ENCODE assay signal across 8 cellular contexts in the genomic region with DNA sequence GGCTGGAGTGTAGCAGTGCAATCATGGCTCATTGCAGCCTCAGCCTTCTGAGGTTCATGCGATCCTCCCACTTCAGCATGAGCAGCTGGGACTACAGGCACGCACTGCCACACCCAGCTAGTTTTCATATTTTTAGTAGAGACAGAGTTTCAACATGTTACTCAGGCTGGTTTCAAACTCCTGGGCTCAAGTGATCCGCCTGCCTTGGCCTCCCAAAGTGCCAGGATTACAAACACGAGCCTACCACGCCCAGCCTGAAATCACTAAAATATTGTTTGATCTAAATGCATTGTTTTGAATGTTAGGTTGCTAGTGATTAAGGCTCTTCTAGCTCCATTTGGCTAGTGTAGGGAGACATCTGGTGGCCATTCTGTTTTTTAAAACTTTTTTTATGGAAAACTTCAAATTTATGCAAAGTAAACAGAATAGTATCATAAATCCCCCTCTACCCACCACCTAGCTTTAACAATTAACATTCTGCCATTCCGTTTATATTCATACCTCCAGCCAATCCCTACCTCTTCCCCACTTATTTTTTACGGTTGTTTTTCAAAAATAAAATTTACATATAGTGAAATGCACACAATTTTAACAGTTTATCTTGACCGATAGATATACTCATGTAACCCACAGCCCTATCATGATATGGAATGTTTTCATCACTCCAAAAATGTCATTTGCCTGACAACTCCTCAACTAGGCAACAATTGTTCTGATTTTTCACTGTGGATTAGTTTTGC. TPM values are rescaled to one million over a fixed set of nuclear protein-coding genes. Genes with fewer than 3 reads are reported as not detected.
DNase-seq lines count a peak whose midpoint lies in the region; ATAC-seq and TF ChIP-seq lines count a peak whose summit lies in the region.

No MANE protein-coding gene starts in this region.

- intact Hi-C loops in left ventricle myocardium inferior (cut with micrococcal nuclease), result loop anchor here (5.0 kb wide), 1 partner anchor 123 kb away; no protein-coding TSS in a partner anchor

- no peak for DNase-seq in stimulated activated naive CD8-positive, alpha-beta T cell treated with anti-CD3 and anti-CD28 coated beads, Interleukin-15, amount 100 ng/mL, for 72 hours
- DNase-seq in stimulated activated naive CD8-positive, alpha-beta T cell treated with anti-CD3 and anti-CD28 coated beads, Interleukin-15, Interleukin-2, amounts not matched to agents 100 U/mL and 50 U/mL, for 24 hours, result no peak
- DNase-seq in NCI-H146 treated with DMSO at 0.1 percent for 48 hours (lab: John Stamatoyannopoulos, UW; ENCODE audit: unreplicated experiment) (peak; percentile 49), left ventricle myocardium inferior (no peak), smooth muscle cell (lab: John Stamatoyannopoulos, UW; ENCODE audit: unreplicated experiment) (no peak)

- H3K4me3 ChIP-seq in WI38 (ENCODE audit: low read depth, low read length) (0 out of 2 replicates have a peak overlapping the region, but pooled peaks have one; percentile 13), left ventricle myocardium inferior (peak overlapping the region; percentile 28), smooth muscle cell (no peak overlapping the region)

- H4K20me1 ChIP-seq in smooth muscle cell (ENCODE audit: low read depth), result no peaks in the 10 kb centered on the region

- no peaks in the 10 kb centered on the region for H3K27me3 ChIP-seq in left ventricle myocardium inferior (ENCODE audit: low read depth)
- peaks cover 3% of the 10 kb centered on the region for H3K27me3 ChIP-seq in smooth muscle cell (ENCODE audit: low read depth)

- no peaks in the 10 kb centered on the region for H3F3A ChIP-seq in smooth muscle cell (ENCODE audit: low read depth)

- TF ChIP-seq CTCF in WI38 (IDR thresholded peaks at IDR 0.05; ENCODE audit: low read depth, low read length) (peak; percentile 8; the same call in 1 of the 2 replicates), left ventricle myocardium inferior (IDR thresholded peaks at IDR 0.05; ENCODE audit: borderline replicate concordance) (peak; percentile 64), smooth muscle cell (IDR thresholded peaks at IDR 0.05; ENCODE audit: borderline replicate concordance, insufficient read depth, poor library complexity, severe bottlenecking) (peak; percentile 58)

- H3K36me3 ChIP-seq in left ventricle myocardium inferior (no peaks in the 10 kb centered on the region), smooth muscle cell (ENCODE audit: low read depth) (no peaks in the 10 kb centered on the region)

- H3K4me2 ChIP-seq in smooth muscle cell, result no peak overlapping the region

- H3K79me2 ChIP-seq in smooth muscle cell (ENCODE audit: low read depth), result no peaks in the 10 kb centered on the region

- WGBS in smooth muscle cell (ENCODE audit: low lambda C conversion rate), result 40% methylated on average over 8 of the region's 8 CpGs

- H3K9me3 ChIP-seq in left ventricle myocardium inferior (replicated peaks), result peaks cover 3% of the 10 kb centered on the region
- no peaks in the 10 kb centered on the region for H3K9me3 ChIP-seq in smooth muscle cell (replicated peaks; ENCODE audit: low read depth)

- no peak overlapping the region for H2AFZ ChIP-seq in smooth muscle cell (ENCODE audit: low read depth)

- peak; percentile 43 for ATAC-seq in stimulated activated naive CD8-positive, alpha-beta T cell treated with anti-CD3 and anti-CD28 coated beads, Interleukin-15, amount 100 ng/mL, for 72 hours
- ATAC-seq in stimulated activated naive CD8-positive, alpha-beta T cell treated with anti-CD3 and anti-CD28 coated beads, Interleukin-15, Interleukin-2, amounts not matched to agents 100 U/mL and 50 U/mL, for 24 hours, result no peak
- ATAC-seq in GM18909 (IDR thresholded peaks at IDR 0.05; ENCODE audit: poor library complexity, unreplicated experiment) (no peak), HG02938 (IDR thresholded peaks at IDR 0.05; ENCODE audit: unreplicated experiment) (no peak)

- H3K9me3 Mint-ChIP-seq in stimulated activated naive CD8-positive, alpha-beta T cell treated with anti-CD3 and anti-CD28 coated beads, Interleukin-15, amount 100 ng/mL, for 72 hours, result peaks cover 0 to 7% of the 10 kb centered on the region in 2 donors

- no peak overlapping the region for H3K4me3 Mint-ChIP-seq in stimulated activated naive CD8-positive, alpha-beta T cell treated with anti-CD3 and anti-CD28 coated beads, Interleukin-15, amount 100 ng/mL, for 72 hours

- H3K27ac Mint-ChIP-seq in stimulated activated naive CD8-positive, alpha-beta T cell treated with anti-CD3 and anti-CD28 coated beads, Interleukin-15, amount 100 ng/mL, for 72 hours, result no peak overlapping the region

- H3K9ac ChIP-seq in smooth muscle cell (ENCODE audit: low read depth), result no peak overlapping the region

- H3K4me1 ChIP-seq in left ventricle myocardium inferior (peaks cover 6% of the 10 kb centered on the region), smooth muscle cell (ENCODE audit: low read depth) (no peaks in the 10 kb centered on the region)

- peaks cover 48% of the 10 kb centered on the region for H3K27me3 Mint-ChIP-seq in stimulated activated naive CD8-positive, alpha-beta T cell treated with anti-CD3 and anti-CD28 coated beads, Interleukin-15, amount 100 ng/mL, for 72 hours

- no peaks in the 10 kb centered on the region for H3K4me1 Mint-ChIP-seq in stimulated activated naive CD8-positive, alpha-beta T cell treated with anti-CD3 and anti-CD28 coated beads, Interleukin-15, amount 100 ng/mL, for 72 hours

- H3K27ac ChIP-seq in left ventricle myocardium inferior (replicated peaks), result peak overlapping the region; percentile 28
- H3K27ac ChIP-seq in smooth muscle cell (ENCODE audit: low read depth), result no peak overlapping the region

RNA-seq across cellular contexts. Expression of a gene that starts 37.8 kb away (rescaled TPM):
- 0.16 TPM for total RNA-seq in left ventricle myocardium inferior
- total RNA-seq in smooth muscle cell, result 2.3 TPM in 1 of 2 replicates, not detected in the other
- 0.03 and 0.11 TPM in 2 replicates for polyA plus RNA-seq in smooth muscle cell

Comparison
In these comparisons a context has a peak if more than half of its experiments do, and no peak if none do; other contexts are left out.
1. CTCF ChIP-seq: peak in every context shown above with its lines; median percentile 64 in left ventricle myocardium inferior; 58 in smooth muscle cell; 8 in WI38.